8 cellular contexts compared by ENCODE assay signal in the genomic region with DNA sequence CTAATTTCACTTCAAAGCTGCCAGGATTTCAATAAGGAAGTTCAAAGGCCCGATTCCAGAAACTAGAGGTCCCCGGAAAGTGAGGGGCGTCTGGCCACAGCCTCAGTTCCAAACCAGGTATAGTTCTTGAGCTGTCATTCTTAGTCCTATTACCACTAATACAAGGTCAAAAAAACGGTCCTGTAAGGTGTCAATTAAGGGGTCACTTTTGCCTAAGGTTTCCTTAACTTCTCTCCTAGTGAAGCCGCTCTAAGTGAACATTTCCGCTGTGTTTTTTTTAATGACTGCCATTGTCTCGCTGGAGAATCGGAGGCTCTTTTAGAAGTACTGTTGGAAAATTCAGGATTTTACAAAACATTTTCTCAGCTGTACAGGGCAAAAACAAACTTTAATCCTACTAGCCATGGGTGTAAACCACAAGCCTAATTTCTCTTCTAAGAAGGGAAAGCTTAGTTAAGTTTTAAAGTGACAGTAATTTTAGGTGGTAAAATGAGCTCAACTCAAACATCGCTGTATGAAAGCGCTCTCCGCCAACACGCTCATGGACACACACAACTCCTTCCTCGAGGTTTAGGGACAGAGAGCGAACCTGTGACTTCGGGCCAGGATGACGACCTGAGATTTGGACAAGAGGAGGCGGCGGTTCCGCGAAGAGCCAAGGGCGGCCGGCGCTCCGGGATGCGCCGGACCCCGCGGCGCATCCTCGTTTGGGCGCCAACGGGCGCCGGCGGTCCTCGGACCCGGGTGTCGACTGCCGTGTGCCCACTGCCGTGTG.
DNase-seq lines count a peak whose midpoint lies in the region; ATAC-seq and TF ChIP-seq lines count a peak whose summit lies in the region.

No MANE protein-coding gene starts in this region.

- H3K9me3 ChIP-seq in heart right ventricle: no peaks in the 10 kb centered on the region
- H3K9me3 ChIP-seq in subcutaneous abdominal adipose tissue (ENCODE audit: control insufficient read depth in 5 of 5, low read length in 5 of 5): no peaks in the 10 kb centered on the region

- H3K4me3 ChIP-seq in heart right ventricle (peak overlapping the region; percentile 33 to 61 (median 44)), astrocyte of the cerebellum (ENCODE audit: low read depth, low read length) (peak overlapping the region; percentile 84), subcutaneous abdominal adipose tissue (ENCODE audit: low read depth in 1 of 5, low read length in 5 of 5) (peak overlapping the region; percentile 43 to 73 (median 62))

- H3K27ac ChIP-seq in heart right ventricle: peak overlapping the region in 1 of 10 donors; percentile 31
- no peak overlapping the region for H3K27ac ChIP-seq in subcutaneous abdominal adipose tissue (ENCODE audit: low read depth, low read length)

- peaks cover 13 to 98% (median 87%) of the 10 kb centered on the region in 7 donors for H3K27me3 ChIP-seq in heart right ventricle
- peaks cover 19 to 26% (median 22%) of the 10 kb centered on the region in 5 donors for H3K27me3 ChIP-seq in subcutaneous abdominal adipose tissue (ENCODE audit: control insufficient read depth in 5 of 5, insufficient read depth in 4 of 5, low read length in 5 of 5)

- WGBS in heart right ventricle, 2 donors: 7 to 9% methylated on average over 40 of the region's 40 CpGs

- no peaks in the 10 kb centered on the region for H3K36me3 ChIP-seq in heart right ventricle
- H3K36me3 ChIP-seq in subcutaneous abdominal adipose tissue (ENCODE audit: control insufficient read depth in 5 of 5, insufficient read depth in 5 of 5, low read length in 5 of 5): no peaks in the 10 kb centered on the region

- ATAC-seq in heart right ventricle (no peak), Right ventricle myocardium inferior (no peak), HG03439 (IDR thresholded peaks at IDR 0.05; ENCODE audit: unreplicated experiment) (peak; percentile 13)

- DNase-seq in heart right ventricle (peak in 1 of 2 donors; percentile 7), Right ventricle myocardium inferior (ENCODE audit: missing footprints) (no peak), astrocyte of the cerebellum (ENCODE audit: low read depth) (no peak), left kidney (ENCODE audit: low read depth, low spot score) (peak; percentile 40), erythroblast (lab: John Stamatoyannopoulos, UW) (no peak), GOT3 (lab: John Stamatoyannopoulos, UW) (no peak)

- in situ Hi-C loops in astrocyte of the cerebellum (cut with HindIII; ENCODE audit: low sequenced_read_pairs): loop anchor here (5.0 kb wide), 1 partner anchor 228 kb away; no protein-coding TSS in a partner anchor

- no peak for TF ChIP-seq POLR2A in erythroblast (IDR thresholded peaks at IDR 0.05; ENCODE audit: low read length)

- H3K4me1 ChIP-seq in heart right ventricle: peaks cover 0 to 19% (median 11%) of the 10 kb centered on the region in 9 donors
- H3K4me1 ChIP-seq in subcutaneous abdominal adipose tissue (ENCODE audit: control insufficient read depth in 5 of 5, insufficient read depth in 5 of 5, low read length in 5 of 5): peaks cover 0 to 19% (median 17%) of the 10 kb centered on the region in 5 donors

- intact Hi-C loops in heart right ventricle (cut with DNase I) (no loop called here), Right ventricle myocardium inferior (cut with DNase I) (no loop called here)

- peak overlapping the region in 2 of 5 donors; percentile 21 to 59 for H3K9ac ChIP-seq in subcutaneous abdominal adipose tissue (ENCODE audit: low read length in 5 of 5)

- TF ChIP-seq CTCF in heart right ventricle (IDR thresholded peaks at IDR 0.05): no peak
- no peak for TF ChIP-seq CTCF in astrocyte of the cerebellum (IDR thresholded peaks at IDR 0.05; ENCODE audit: low read depth, low read length, missing control alignments)
